In genomic region chr2:110755494-110756078, GRCh38 we compare ENCODE assay signal across 8 cellular contexts. TPM values are rescaled to one million over a fixed set of nuclear protein-coding genes. Genes with fewer than 3 reads are reported as not detected.
DNase-seq lines count a peak whose midpoint lies in the region; ATAC-seq and TF ChIP-seq lines count a peak whose summit lies in the region.

No MANE protein-coding gene starts in this region.

- H3K4me1 Mint-ChIP-seq in Caco-2 (ENCODE audit: low read depth, unreplicated experiment) (no peaks in the 10 kb centered on the region), naive B cell (no peaks in the 10 kb centered on the region)

- H3K4me1 ChIP-seq in Caco-2 (no peaks in the 10 kb centered on the region), breast epithelium (no peaks in the 10 kb centered on the region)

- DNase-seq in Caco-2 (no peak), KBM-7 (peak; percentile 37), breast epithelium (ENCODE audit: low spot score in 2 of 2) (no peak), naive B cell (peak; percentile 15), NCI-H1417 treated with DMSO at 0.1 percent for 48 hours (lab: John Stamatoyannopoulos, UW) (no peak), GM20000 (ENCODE audit: low spot score) (no peak)
- no peak for DNase-seq in stimulated activated CD4-positive, alpha-beta T cell treated with anti-CD3 and anti-CD28 coated beads, Interleukin-4, amount 100 ng/mL, for 24 hours

- POLR2A ChIA-PET in Caco-2 (lab: Charles Lee), result interaction anchor here (1.9 kb wide), 1 partner anchor 77 kb away, joined by 9 read pairs; the partner anchor contains the start of gene BUB1

- BruUV-seq in Caco-2 (replicated peaks; lab: Mats Ljungman, UMichigan), result no TSS peak

- in situ Hi-C loops in KBM-7 (cut with MboI; ENCODE audit: low pct_unique_long_range_greater_than_20kb, low sequenced_read_pairs), result no loop called here

- CTCF ChIA-PET in Caco-2 (lab: Charles Lee), result interaction anchor here (0.6 to 1.6 kb wide), 7 partner anchors 9 to 86 kb away, joined by 3 to 17 read pairs (median 3); partner anchors contain the start of gene BUB1

- no peaks in the 10 kb centered on the region for H3K27me3 ChIP-seq in Caco-2 (replicated peaks; ENCODE audit: control insufficient read depth, insufficient read depth, low read length)
- H3K27me3 ChIP-seq in breast epithelium, result peaks cover 0 to 3% of the 10 kb centered on the region in 2 donors

- TF ChIP-seq CTCF in Caco-2 (IDR thresholded peaks at IDR 0.05; ENCODE audit: insufficient read depth in 1 of 2, low read depth in 1 of 2, low read length in 1 of 2, severe bottlenecking in 1 of 2, unreplicated experiment in 1 of 2) (peak; percentile 41 to 56), breast epithelium (IDR thresholded peaks at IDR 0.05) (peak in 2 of 3 donors; percentile 35 to 48), GM20000 (IDR thresholded peaks at IDR 0.05; ENCODE audit: extremely low read depth, missing control alignments) (no peak)

- no peak overlapping the region for H3K27ac ChIP-seq in breast epithelium

- H3K9me3 Mint-ChIP-seq in Caco-2 (ENCODE audit: unreplicated experiment), result peaks cover 23% of the 10 kb centered on the region
- peaks cover 0 to 22% (median 18%) of the 10 kb centered on the region in 7 donors for H3K9me3 Mint-ChIP-seq in naive B cell

- H3K36me3 Mint-ChIP-seq in Caco-2 (ENCODE audit: insufficient read depth, unreplicated experiment) (no peaks in the 10 kb centered on the region), naive B cell (peaks cover 7% of the 10 kb centered on the region in 2 donors)

- H3K36me3 ChIP-seq in Caco-2 (ENCODE audit: control insufficient read depth, insufficient read depth, low read length) (no peaks in the 10 kb centered on the region), breast epithelium (no peaks in the 10 kb centered on the region)

- H3K9me3 ChIP-seq in Caco-2, result peaks cover 13% of the 10 kb centered on the region; the same call in 1 of the 2 replicates
- H3K9me3 ChIP-seq in breast epithelium, result peaks cover 0 to 22% of the 10 kb centered on the region in 2 donors

- H3K4me3 Mint-ChIP-seq in Caco-2 (ENCODE audit: unreplicated experiment), result no peak overlapping the region
- H3K4me3 Mint-ChIP-seq in naive B cell, result no peak overlapping the region

- ATAC-seq in naive B cell (ENCODE audit: low read depth in 2 of 2) (no peak), HG03442 (IDR thresholded peaks at IDR 0.05; ENCODE audit: unreplicated experiment) (no peak)

- H3K27ac Mint-ChIP-seq in Caco-2 (ENCODE audit: unreplicated experiment) (no peak overlapping the region), naive B cell (no peak overlapping the region)

- H3K4me3 ChIP-seq in Caco-2 (ENCODE audit: low read depth, low read length) (no peak overlapping the region), breast epithelium (no peak overlapping the region)

- intact Hi-C loops in Caco-2 (cut with micrococcal nuclease; ENCODE audit: unreplicated experiment), result loop anchor here (1.0 kb wide), 1 partner anchor 77 kb away; the partner anchor contains the start of gene BUB1
- intact Hi-C loops in breast epithelium (cut with DNase I; ENCODE audit: low total_unique reads), result loop anchor here (10.0 kb wide), 1 partner anchor 1571 kb away; no protein-coding TSS in a partner anchor

- H3K27me3 Mint-ChIP-seq in Caco-2 (ENCODE audit: insufficient read depth, unreplicated experiment) (peaks cover 4% of the 10 kb centered on the region), naive B cell (peaks cover 30 to 44% (median 31%) of the 10 kb centered on the region in 3 donors)

- TF ChIP-seq POLR2A in breast epithelium (IDR thresholded peaks at IDR 0.05), result no peak

RNA-seq across cellular contexts. Expression of gene ACOXL, which starts 23.2 kb away (rescaled TPM):
- total RNA-seq in Caco-2 (2022) (2.6 and 2.9 TPM in 2 replicates), breast epithelium (not detected)
- polyA plus RNA-seq in naive B cell (ENCODE audit: low read depth in 6 of 6), result not detected

Comparison
In these comparisons a context has a peak if more than half of its experiments do, and no peak if none do; other contexts are left out.
1. DNase-seq: peak in KBM-7 (single experiment) and naive B cell (single experiment); none in Caco-2 (0 of 2), breast epithelium (0 of 2), NCI-H1417 treated with DMSO at 0.1 percent for 48 hours (single experiment), GM20000 (single experiment) and stimulated activated CD4-positive, alpha-beta T cell treated with anti-CD3 and anti-CD28 coated beads, Interleukin-4, amount 100 ng/mL, for 24 hours (single experiment).